In genomic region chr14:77006127-77006526, GRCh38 we compare ENCODE assay signal across 18 cellular contexts. TPM values are rescaled to one million over a fixed set of nuclear protein-coding genes. Genes with fewer than 3 reads are reported as not detected.
A peak's percentile ranks its signal among the peaks of the same experiment; 100 is the strongest.
DNase-seq lines count a peak whose midpoint lies in the region; ATAC-seq and TF ChIP-seq lines count a peak whose summit lies in the region.
"Had no signal": no experiment of that assay in that cellular context is flagged by ENCODE, and none has a peak within 500 bp of the region (broad histone marks: within the 10 kb centered on the region; RNA-seq: fewer than 3 reads in every experiment).

No MANE protein-coding gene starts in this region.

- peak overlapping the region; percentile 70 for H2BK12ac ChIP-seq in trophoblast cell (ENCODE audit: low read length)

- no TSS peak for BruUV-seq in mammary epithelial cell (replicated peaks; lab: Mats Ljungman, UMichigan)

- intact Hi-C loops in breast epithelium (cut with DNase I; ENCODE audit: low total_unique reads): no loop called here
- intact Hi-C loops in mammary epithelial cell (cut with micrococcal nuclease): loop anchor here (5.0 kb wide), 1 partner anchor 44 kb away; no protein-coding TSS in a partner anchor
- intact Hi-C loops in uterus (cut with DNase I; ENCODE audit: low total_unique reads): no loop called here

- H2BK120ac ChIP-seq in trophoblast cell (ENCODE audit: insufficient read depth, low read length, poor library complexity): peak overlapping the region; percentile 30

- ATAC-seq in HG02973 (IDR thresholded peaks at IDR 0.05; ENCODE audit: unreplicated experiment) (no peak), HG03442 (IDR thresholded peaks at IDR 0.05; ENCODE audit: unreplicated experiment) (no peak)
- ATAC-seq: A549; stimulated activated naive B cell treated with anti-CD40 and anti-IgM and Interleukin-4, amounts not matched to agents 10 μg/mL and 1 μg/mL and 100 μg/mL, for 72 hours had no signal

- H3K23ac ChIP-seq in trophoblast cell (ENCODE audit: low read length): no peak overlapping the region

- no peak overlapping the region for H3K14ac ChIP-seq in trophoblast cell (ENCODE audit: low read length)

- WGBS in mammary epithelial cell (ENCODE audit: low coverage, missing lambda C conversion rate): 81% methylated on average over 9 of the region's 9 CpGs
- no CpG with 5 or more reads among the region's 9 CpGs for WGBS in trophoblast cell (ENCODE audit: extremely low coverage, insufficient coverage, insufficient read length)

- CTCF ChIA-PET in mammary epithelial cell (lab: Charles Lee; ENCODE audit: low non-redundant PET): no interaction called here

- H3K9me3 Mint-ChIP-seq in chondrocyte (ENCODE audit: low read depth): no peaks in the 10 kb centered on the region
- H3K9me3 Mint-ChIP-seq: activated B cell treated with CpG ODN at 0.5 μM for 24 hours; stimulated activated naive B cell treated with anti-CD40 and anti-IgM and Interleukin-4, amounts not matched to agents 10 μg/mL and 1 μg/mL and 100 μg/mL, for 72 hours had no signal

- H3K27ac ChIP-seq in breast epithelium (peak overlapping the region; percentile 71 to 92), mammary epithelial cell (ENCODE audit: insufficient read depth, low read depth, low read length) (no peak overlapping the region), trophoblast cell (ENCODE audit: low read depth, low read length) (no peak overlapping the region), uterus (peak overlapping the region; percentile 41 to 75)
- H3K27ac ChIP-seq: SJSA1 had no signal

- no peak overlapping the region for H2AK5ac ChIP-seq in trophoblast cell (ENCODE audit: low read length)

- no peak overlapping the region for H3K4me3 Mint-ChIP-seq in chondrocyte (ENCODE audit: unreplicated experiment)
- H3K4me3 Mint-ChIP-seq: activated B cell treated with CpG ODN at 0.5 μM for 24 hours; stimulated activated naive B cell treated with anti-CD40 and anti-IgM and Interleukin-4, amounts not matched to agents 10 μg/mL and 1 μg/mL and 100 μg/mL, for 72 hours had no signal

- in situ Hi-C loops in mammary epithelial cell (cut with MboI; ENCODE audit: low sequenced_read_pairs in 2 of 2) (no loop called here), HAP-1 (cut with MboI; ENCODE audit: low sequenced_read_pairs) (no loop called here)

- DNase-seq in breast epithelium (ENCODE audit: low spot score in 2 of 2): no peak
- DNase-seq in mammary epithelial cell: no peak
- no peak for DNase-seq in chondrocyte (ENCODE audit: low spot score)
- DNase-seq in trophoblast cell: no peak
- DNase-seq in uterus: no peak
- no peak for DNase-seq in HAP-1 (ENCODE audit: low spot score in 2 of 2)
- DNase-seq: activated B cell treated with CpG ODN at 0.5 μM for 24 hours; caudate nucleus; KBM-7; NCI-H1694 treated with DMSO at 0.1 percent for 48 hours; occipital lobe; sigmoid colon; stimulated activated naive B cell treated with anti-CD40 and anti-IgM and Interleukin-4, amounts not matched to agents 10 μg/mL and 1 μg/mL and 100 μg/mL, for 72 hours; T-helper 2 cell had no signal

- no peak overlapping the region for H4K8ac ChIP-seq in trophoblast cell (ENCODE audit: low read depth, low read length)

- H2AFZ ChIP-seq in mammary epithelial cell (ENCODE audit: low read depth, low read length) (no peak overlapping the region), trophoblast cell (ENCODE audit: insufficient read depth, low read length, poor library complexity) (no peak overlapping the region)

- no peak overlapping the region for H3K4ac ChIP-seq in trophoblast cell (ENCODE audit: low read depth, low read length)

- H3K9me3 ChIP-seq in breast epithelium (no peaks in the 10 kb centered on the region), mammary epithelial cell (replicated peaks; ENCODE audit: insufficient read depth, low read length) (no peaks in the 10 kb centered on the region), trophoblast cell (ENCODE audit: insufficient read depth, low read depth, low read length) (no peaks in the 10 kb centered on the region), uterus (no peaks in the 10 kb centered on the region), HAP-1 (no peaks in the 10 kb centered on the region)
- H3K9me3 ChIP-seq: A549, sigmoid colon, SJSA1 had no signal

- H2BK5ac ChIP-seq in trophoblast cell (ENCODE audit: low read depth, low read length, poor library complexity): no peak overlapping the region

- H3K4me1 Mint-ChIP-seq in chondrocyte (ENCODE audit: low read depth): peaks cover 33% of the 10 kb centered on the region

- H4K91ac ChIP-seq in trophoblast cell (ENCODE audit: low read depth, low read length): no peak overlapping the region

- no peak overlapping the region for H3K4me2 ChIP-seq in mammary epithelial cell (ENCODE audit: insufficient read depth, low read depth, low read length)
- no peak overlapping the region for H3K4me2 ChIP-seq in trophoblast cell (ENCODE audit: low read length)
- H3K4me2 ChIP-seq: A549 had no signal

- H3K18ac ChIP-seq in trophoblast cell (ENCODE audit: low read length): peak overlapping the region; percentile 25

- H3K9ac ChIP-seq in mammary epithelial cell (ENCODE audit: insufficient read depth, low read length) (no peak overlapping the region), trophoblast cell (ENCODE audit: low read length) (no peak overlapping the region)

- no peak for TF ChIP-seq POLR2A in breast epithelium (IDR thresholded peaks at IDR 0.05)
- no peak for TF ChIP-seq POLR2A in uterus (IDR thresholded peaks at IDR 0.05)

- dilution Hi-C loops in mammary epithelial cell (cut with HindIII; ENCODE audit: low sequenced_read_pairs): no loop called here

- peak overlapping the region; percentile 56 for H3K27ac Mint-ChIP-seq in chondrocyte (ENCODE audit: unreplicated experiment)
- H3K27ac Mint-ChIP-seq: activated B cell treated with CpG ODN at 0.5 μM for 24 hours; stimulated activated naive B cell treated with anti-CD40 and anti-IgM and Interleukin-4, amounts not matched to agents 10 μg/mL and 1 μg/mL and 100 μg/mL, for 72 hours had no signal

- no peaks in the 10 kb centered on the region for H4K20me1 ChIP-seq in mammary epithelial cell (ENCODE audit: insufficient read depth, low read length)

- no peak overlapping the region for H4K12ac ChIP-seq in trophoblast cell (ENCODE audit: low read depth, low read length)

- H3K36me3 Mint-ChIP-seq in chondrocyte (ENCODE audit: low read depth): no peaks in the 10 kb centered on the region
- H3K36me3 Mint-ChIP-seq: stimulated activated naive B cell treated with anti-CD40 and anti-IgM and Interleukin-4, amounts not matched to agents 10 μg/mL and 1 μg/mL and 100 μg/mL, for 72 hours had no signal

- no peaks in the 10 kb centered on the region for H3K27me3 Mint-ChIP-seq in chondrocyte (ENCODE audit: low read depth)
- H3K27me3 Mint-ChIP-seq: activated B cell treated with CpG ODN at 0.5 μM for 24 hours; stimulated activated naive B cell treated with anti-CD40 and anti-IgM and Interleukin-4, amounts not matched to agents 10 μg/mL and 1 μg/mL and 100 μg/mL, for 72 hours had no signal

- no peak overlapping the region for H3K4me3 ChIP-seq in breast epithelium
- H3K4me3 ChIP-seq in mammary epithelial cell (replicated peaks in 1 of 3; ENCODE audit: insufficient read depth in 1 of 3, low read depth in 2 of 3, low read length in 3 of 3): no peak overlapping the region
- H3K4me3 ChIP-seq in trophoblast cell (ENCODE audit: low read depth, low read length): no peak overlapping the region
- no peak overlapping the region for H3K4me3 ChIP-seq in uterus
- H3K4me3 ChIP-seq in HAP-1: no peak overlapping the region
- H3K4me3 ChIP-seq: A549, sigmoid colon, SJSA1 had no signal

- H3K79me2 ChIP-seq in mammary epithelial cell (ENCODE audit: insufficient read depth, low read length) (no peaks in the 10 kb centered on the region), trophoblast cell (ENCODE audit: control insufficient read depth, insufficient read depth, low read length, poor library complexity) (no peaks in the 10 kb centered on the region)

- H3K79me1 ChIP-seq in trophoblast cell (ENCODE audit: low read length): peaks cover 19% of the 10 kb centered on the region

- H3K27me3 ChIP-seq in breast epithelium: no peaks in the 10 kb centered on the region
- H3K27me3 ChIP-seq in mammary epithelial cell (ENCODE audit: insufficient read depth, low read length): no peaks in the 10 kb centered on the region
- H3K27me3 ChIP-seq in trophoblast cell (ENCODE audit: insufficient read depth, low read length): no peaks in the 10 kb centered on the region
- no peaks in the 10 kb centered on the region for H3K27me3 ChIP-seq in uterus
- H3K27me3 ChIP-seq in HAP-1 (ENCODE audit: low read depth): no peaks in the 10 kb centered on the region
- H3K27me3 ChIP-seq: sigmoid colon, SJSA1 had no signal

- no peak for TF ChIP-seq CTCF in breast epithelium (IDR thresholded peaks at IDR 0.05)
- TF ChIP-seq CTCF in mammary epithelial cell (conservative IDR thresholded peaks at IDR 0.05 in 1 of 2, IDR thresholded peaks at IDR 0.05 in 1 of 2; ENCODE audit: extremely low read depth in 1 of 2, insufficient read depth in 1 of 2, low read depth in 1 of 2, low read length in 2 of 2): no peak
- no peak for TF ChIP-seq CTCF in chondrocyte (IDR thresholded peaks at IDR 0.05)
- no peak for TF ChIP-seq CTCF in uterus (IDR thresholded peaks at IDR 0.05)

- H3K36me3 ChIP-seq in breast epithelium: no peaks in the 10 kb centered on the region
- H3K36me3 ChIP-seq in mammary epithelial cell (ENCODE audit: insufficient read depth, low read length): no peaks in the 10 kb centered on the region
- no peaks in the 10 kb centered on the region for H3K36me3 ChIP-seq in trophoblast cell (ENCODE audit: control insufficient read depth in 1 of 2, insufficient read depth in 2 of 2, low read length in 2 of 2)
- no peaks in the 10 kb centered on the region for H3K36me3 ChIP-seq in uterus
- H3K36me3 ChIP-seq in HAP-1 (replicated peaks): no peaks in the 10 kb centered on the region
- H3K36me3 ChIP-seq: sigmoid colon, SJSA1 had no signal

- H3K4me1 ChIP-seq in breast epithelium (peaks cover 0 to 13% of the 10 kb centered on the region in 2 donors), mammary epithelial cell (ENCODE audit: insufficient read depth, low read length) (peaks cover 48% of the 10 kb centered on the region), trophoblast cell (ENCODE audit: control insufficient read depth in 1 of 2, insufficient read depth in 2 of 2, low read length in 2 of 2) (peaks cover 35 to 41% of the 10 kb centered on the region in 2 experiments), uterus (peaks cover 5 to 10% of the 10 kb centered on the region in 2 donors), HAP-1 (peaks cover 8% of the 10 kb centered on the region)
- H3K4me1 ChIP-seq: SJSA1 had no signal

RNA-seq across cellular contexts. Expression of gene IRF2BPL, which starts 22.4 kb away (rescaled TPM):
- total RNA-seq in breast epithelium: 10 to 100 TPM; 39.5 to 76.5 (median 47.2) TPM
- total RNA-seq in mammary epithelial cell: 10 to 100 TPM; 41.3 to 49.4 TPM
- polyA plus RNA-seq in mammary epithelial cell: 14.0 TPM
- polyA minus RNA-seq in mammary epithelial cell: 13.7 TPM
- 56.0 to 61.9 TPM (median 56.7 TPM) in 3 replicates for total RNA-seq in chondrocyte
- 21.4 and 23.0 TPM in 2 replicates for polyA plus RNA-seq in trophoblast cell (2013)
- 10 to 100 TPM; 15.6 to 60.8 (median 36.6) TPM for total RNA-seq in uterus

Comparison
In these comparisons a context has a peak if more than half of its experiments do, and no peak if none do; other contexts are left out.
1. H3K27ac ChIP-seq: peak in breast epithelium (2 of 2) and uterus (2 of 2); none in mammary epithelial cell (single experiment) and trophoblast cell (single experiment).